In genomic region chr21:35730325-35730724, GRCh38 we compare ENCODE assay signal across 23 cellular contexts.
DNase-seq lines count a peak whose midpoint lies in the region; ATAC-seq and TF ChIP-seq lines count a peak whose summit lies in the region.
"Had no signal": no experiment of that assay in that cellular context is flagged by ENCODE, and none has a peak within 500 bp of the region (broad histone marks: within the 10 kb centered on the region; RNA-seq: fewer than 3 reads in every experiment).

No MANE protein-coding gene starts in this region.

- no peaks in the 10 kb centered on the region for H3K36me3 Mint-ChIP-seq in endothelial cell (ENCODE audit: low read depth, unreplicated experiment)

- H3K27ac ChIP-seq in PC-3 (ENCODE audit: low read length) = no peak overlapping the region
- no peak overlapping the region for H3K27ac ChIP-seq in mesendoderm (ENCODE audit: low read depth, low read length)
- no peak overlapping the region for H3K27ac ChIP-seq in coronary artery
- H3K27ac ChIP-seq: BLaER1, KMS-11, RWPE1 had no signal

- no peaks in the 10 kb centered on the region for H3K9me3 ChIP-seq in PC-3 (ENCODE audit: low read length)
- H3K9me3 ChIP-seq: BLaER1 had no signal

- no peaks in the 10 kb centered on the region for H3K4me1 Mint-ChIP-seq in endothelial cell (ENCODE audit: unreplicated experiment)

- CTCF ChIA-PET in PC-3 (lab: Charles Lee) = no interaction called here

- no peak overlapping the region for H2BK15ac ChIP-seq in mesendoderm (replicated peaks; ENCODE audit: low read depth)

- POLR2A ChIA-PET in PC-3 (lab: Charles Lee; ENCODE audit: unreplicated experiment) = no interaction called here

- no peaks in the 10 kb centered on the region for H3F3A ChIP-seq in PC-3 (ENCODE audit: low read length, unreplicated experiment)

- H3K27me3 ChIP-seq in H7 (ENCODE audit: control insufficient read depth, insufficient read depth, low read length) (no peaks in the 10 kb centered on the region), PC-3 (ENCODE audit: low read length) (no peaks in the 10 kb centered on the region), mesendoderm (ENCODE audit: insufficient read depth, low read length, poor library complexity) (no peaks in the 10 kb centered on the region)
- H3K27me3 ChIP-seq: BLaER1 had no signal

- ATAC-seq in PC-3 = no peak
- ATAC-seq: Panc1 had no signal

- DNase-seq in H7 = peak; percentile 10
- DNase-seq in PC-3 = no peak
- no peak for DNase-seq in endothelial cell (ENCODE audit: low spot score)
- peak; percentile 6 for DNase-seq in mesendoderm
- no peak for DNase-seq in hypothalamus (lab: John Stamatoyannopoulos, UW)
- DNase-seq in COLO668 (lab: John Stamatoyannopoulos, UW; ENCODE audit: unreplicated experiment) = no peak
- DNase-seq in stimulated activated CD4-positive, alpha-beta T cell treated with anti-CD3 and anti-CD28 coated beads, Interleukin-15, amount 100 ng/mL, for 24 hours = no peak
- DNase-seq in coronary artery (ENCODE audit: low spot score) = no peak
- DNase-seq: CD4-positive, alpha-beta T cell; COR-L47; DMS53; IMR-90; MM.1S; NCI-H2029; NCI-H446 treated with DMSO at 0.1 percent for 48 hours; NCI-H82; NK-92 treated with Interleukin-12 subunit alpha and Interleukin-12 subunit beta, amount 100 ng/mL, for 24 hours; SHP77; SW 1271 had no signal

- H3K9ac ChIP-seq in PC-3 (ENCODE audit: low read length) (no peak overlapping the region), mesendoderm (ENCODE audit: low read length) (no peak overlapping the region)
- H3K9ac ChIP-seq: BLaER1, KMS-11 had no signal

- no peak overlapping the region for H2BK5ac ChIP-seq in mesendoderm (ENCODE audit: low read length)

- no peaks in the 10 kb centered on the region for H4K20me1 ChIP-seq in PC-3 (ENCODE audit: low read length)
- H4K20me1 ChIP-seq: BLaER1 had no signal

- H3K79me2 ChIP-seq in PC-3 (ENCODE audit: low read length) = no peaks in the 10 kb centered on the region
- no peaks in the 10 kb centered on the region for H3K79me2 ChIP-seq in mesendoderm (ENCODE audit: control insufficient read depth, insufficient read depth, low read length)

- no peak overlapping the region for H4K5ac ChIP-seq in mesendoderm (ENCODE audit: low read length)

- H4K8ac ChIP-seq in mesendoderm (ENCODE audit: low read depth, low read length) = no peak overlapping the region

- no peaks in the 10 kb centered on the region for H3K79me1 ChIP-seq in mesendoderm (ENCODE audit: low read length)

- no peak overlapping the region for H2BK120ac ChIP-seq in mesendoderm (ENCODE audit: low read depth, low read length)

- BruUV-seq in PC-3 (replicated peaks; lab: Mats Ljungman, UMichigan) = no TSS peak

- H3K4me1 ChIP-seq in PC-3 (ENCODE audit: insufficient read depth, low read length) (no peaks in the 10 kb centered on the region; the same call in 1 of the 2 replicates), mesendoderm (ENCODE audit: control insufficient read depth, low read depth, low read length) (no peaks in the 10 kb centered on the region)
- H3K4me1 ChIP-seq: BLaER1 had no signal

- H3K4me3 Mint-ChIP-seq in endothelial cell (ENCODE audit: unreplicated experiment) = no peak overlapping the region
- H3K4me3 Mint-ChIP-seq: CD4-positive, alpha-beta T cell had no signal

- H3K56ac ChIP-seq in mesendoderm (ENCODE audit: low read length) = no peak overlapping the region

- H3K23ac ChIP-seq in mesendoderm (ENCODE audit: low read length) = no peak overlapping the region

- no peaks in the 10 kb centered on the region for H3K36me3 ChIP-seq in H7 (replicated peaks; ENCODE audit: control insufficient read depth, insufficient read depth, low read length)
- H3K36me3 ChIP-seq in PC-3 (ENCODE audit: low read depth, low read length) = no peaks in the 10 kb centered on the region
- H3K36me3 ChIP-seq in mesendoderm (ENCODE audit: control insufficient read depth, insufficient read depth, low read length) = no peaks in the 10 kb centered on the region
- H3K36me3 ChIP-seq: BLaER1 had no signal

- H3K9me2 ChIP-seq in PC-3 (replicated peaks; ENCODE audit: low read length) = no peaks in the 10 kb centered on the region

- no peaks in the 10 kb centered on the region for H3K9me3 Mint-ChIP-seq in endothelial cell (ENCODE audit: unreplicated experiment)
- H3K9me3 Mint-ChIP-seq: CD4-positive, alpha-beta T cell had no signal

- H3K27me3 Mint-ChIP-seq in endothelial cell (ENCODE audit: unreplicated experiment) = peaks cover 7% of the 10 kb centered on the region

- no peak overlapping the region for H3K27ac Mint-ChIP-seq in endothelial cell (ENCODE audit: unreplicated experiment)
- H3K27ac Mint-ChIP-seq: CD4-positive, alpha-beta T cell had no signal

- intact Hi-C loops in PC-3 (cut with micrococcal nuclease) = loop anchor here (10.0 kb wide), 1 partner anchor 104 kb away; no protein-coding TSS in a partner anchor

- no CpG with 5 or more reads among the region's 8 CpGs for WGBS in mesendoderm (ENCODE audit: extremely low coverage, insufficient coverage, low lambda C conversion rate)

- no peak overlapping the region for H3K18ac ChIP-seq in mesendoderm (ENCODE audit: low read length)

- no peak overlapping the region for H2AK5ac ChIP-seq in mesendoderm (ENCODE audit: low read length)

- TF ChIP-seq CTCF in PC-3 (conservative IDR thresholded peaks at IDR 0.05; ENCODE audit: low read depth, low read length) (peak; percentile 33; the same call in 1 of the 2 replicates), endothelial cell (IDR thresholded peaks at IDR 0.05; ENCODE audit: unreplicated experiment) (peak; percentile 13), coronary artery (IDR thresholded peaks at IDR 0.05) (no peak)

- no peak overlapping the region for H2AFZ ChIP-seq in PC-3 (ENCODE audit: low read length)

- no peak overlapping the region for H3K4me2 ChIP-seq in PC-3 (ENCODE audit: low read length)
- H3K4me2 ChIP-seq in mesendoderm (ENCODE audit: low read length) = no peak overlapping the region
- H3K4me2 ChIP-seq: BLaER1, KMS-11 had no signal

- no peak overlapping the region for H3K4me3 ChIP-seq in H7 (ENCODE audit: insufficient read depth, low read depth, low read length)
- no peak overlapping the region for H3K4me3 ChIP-seq in PC-3 (ENCODE audit: low read length)
- H3K4me3 ChIP-seq in mesendoderm (ENCODE audit: low read length) = no peak overlapping the region
- H3K4me3 ChIP-seq in coronary artery = no peak overlapping the region
- H3K4me3 ChIP-seq: BLaER1 had no signal

- H3K4ac ChIP-seq in mesendoderm (ENCODE audit: low read depth, low read length) = no peak overlapping the region

Comparison
In these comparisons a context has a peak if more than half of its experiments do, and no peak if none do; other contexts are left out.
1. DNase-seq: peak in H7 (single experiment) and mesendoderm (single experiment); none in PC-3 (single experiment), endothelial cell (single experiment), hypothalamus (0 of 51), COLO668 (single experiment), stimulated activated CD4-positive, alpha-beta T cell treated with anti-CD3 and anti-CD28 coated beads, Interleukin-15, amount 100 ng/mL, for 24 hours (single experiment) and coronary artery (single experiment).